ENCODE assay signal across 8 cellular contexts in the genomic region with DNA sequence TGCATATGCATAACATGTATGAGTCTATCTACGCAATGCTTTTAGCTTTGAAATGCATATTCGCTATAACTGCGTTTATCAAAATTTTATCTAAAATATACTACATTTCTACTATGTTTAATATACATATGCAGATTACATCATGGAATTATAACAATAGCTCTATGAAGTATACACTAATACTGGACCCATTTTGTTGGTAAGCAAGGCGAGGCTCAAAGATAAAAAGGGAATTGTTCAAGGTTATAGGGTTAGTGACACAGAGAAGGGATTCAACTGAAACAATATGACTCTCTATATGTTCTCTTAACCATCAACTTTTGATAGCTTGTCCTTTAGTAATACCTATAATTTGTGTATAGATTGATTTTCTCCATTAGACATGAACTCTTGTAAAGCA.
"Had no signal": no experiment of that assay in that cellular context is flagged by ENCODE, and none has a peak within 500 bp of the region (broad histone marks: within the 10 kb centered on the region; RNA-seq: fewer than 3 reads in every experiment).

No MANE protein-coding gene starts in this region.

- DNase-seq: GDM1, GF-D8 had no signal

- H3K4me3 ChIP-seq: GM12878 had no signal

- FAIRE-seq: G401.6, GM12878, GM12891, GM12892, GM18507, GM19239 had no signal

- ATAC-seq: GM12878 had no signal
